In genomic region chr12:56020437-56021189, GRCh38 we compare ENCODE assay signal across 8 cellular contexts. TPM values are rescaled to one million over a fixed set of nuclear protein-coding genes. Genes with fewer than 3 reads are reported as not detected.
DNase-seq lines count a peak whose midpoint lies in the region; ATAC-seq and TF ChIP-seq lines count a peak whose summit lies in the region.

IKZF4 (plus strand) TSS chr12:56021043; CDS start chr12:56021494, 451 bp downstream.

- no peaks in the 10 kb centered on the region for H3K9me2 ChIP-seq in SK-N-SH

- peaks cover 18% of the 10 kb centered on the region for H3K4me1 ChIP-seq in CD8-positive, alpha-beta memory T cell (ENCODE audit: insufficient read depth, low read length)
- H3K4me1 ChIP-seq in SK-N-SH (ENCODE audit: control insufficient read depth in 1 of 2, insufficient read depth in 2 of 2, low read depth in 1 of 2, low read length in 1 of 2): peaks cover 0 to 24% of the 10 kb centered on the region in 2 experiments; a peak in 2 of 4 replicates
- peaks cover 29% of the 10 kb centered on the region for H3K4me1 ChIP-seq in ectodermal cell (ENCODE audit: control insufficient read depth, insufficient read depth, low read length)

- 33% methylated on average over 3 of the region's 10 CpGs for WGBS in SK-N-SH (ENCODE audit: low lambda C conversion rate)
- 6% methylated on average over 9 to 10 of the region's 10 CpGs for WGBS in ectodermal cell, 2 experiments

- H3K4me2 ChIP-seq in SK-N-SH: peak within 1 kb of the TSS; percentile 69

- H3K4me3 Mint-ChIP-seq in CD8-positive, alpha-beta memory T cell: peak within 1 kb of the TSS; percentile 44 to 89 (median 79)
- H3K4me3 Mint-ChIP-seq in memory B cell (peak within 1 kb of the TSS; percentile 66), type B pancreatic cell (peak within 1 kb of the TSS; percentile 95)

- no peak for TF ChIP-seq EP300 in SK-N-SH (IDR thresholded peaks at IDR 0.05; ENCODE audit: borderline replicate concordance in 1 of 2, low read depth in 1 of 2, low read length in 1 of 2)

- DNase-seq in CD8-positive, alpha-beta memory T cell: no peak
- DNase-seq in SK-N-SH: peak; percentile 68
- no peak for DNase-seq in memory B cell (ENCODE audit: low spot score in 2 of 2)
- peak; percentile 79 for DNase-seq in type B pancreatic cell (ENCODE audit: extremely low spot score, unreplicated experiment)
- no peak for DNase-seq in NCI-H1930 (lab: John Stamatoyannopoulos, UW)
- DNase-seq in AG20443 (ENCODE audit: low spot score): no peak

- H3K27me3 ChIP-seq in CD8-positive, alpha-beta memory T cell (ENCODE audit: insufficient read depth, low read length, poor library complexity, severe bottlenecking): no peaks in the 10 kb centered on the region
- H3K27me3 ChIP-seq in SK-N-SH (ENCODE audit: insufficient read depth) (no peaks in the 10 kb centered on the region), ectodermal cell (ENCODE audit: control insufficient read depth, insufficient read depth, low read length, poor library complexity, severe bottlenecking) (no peaks in the 10 kb centered on the region)

- H3K36me3 Mint-ChIP-seq in CD8-positive, alpha-beta memory T cell: peaks cover 0 to 8% (median 3%) of the 10 kb centered on the region in 3 donors
- peaks cover 7% of the 10 kb centered on the region for H3K36me3 Mint-ChIP-seq in memory B cell
- peaks cover 12% of the 10 kb centered on the region for H3K36me3 Mint-ChIP-seq in type B pancreatic cell

- POLR2A ChIA-PET in CD8-positive, alpha-beta memory T cell (lab: Charles Lee): no interaction called here
- POLR2A ChIA-PET in SK-N-SH (lab: Yijun Ruan, JAX): interaction anchor here (1.3 to 2.4 kb wide), 7 partner anchors 14 to 96 kb away, joined by 3 to 9 read pairs (median 6); partner anchors contain the start of genes PA2G4, RAB5B and SUOX

- no peaks in the 10 kb centered on the region for H4K20me1 ChIP-seq in SK-N-SH (ENCODE audit: insufficient read depth)

- H3K4me3 ChIP-seq in CD8-positive, alpha-beta memory T cell (ENCODE audit: low read length): peak within 1 kb of the TSS; percentile 62
- H3K4me3 ChIP-seq in SK-N-SH (ENCODE audit: low read depth in 2 of 2, low read length in 1 of 2) (peak within 1 kb of the TSS; percentile 36 to 54), ectodermal cell (ENCODE audit: insufficient read depth, low read depth, low read length) (peak within 1 kb of the TSS; percentile 32)

- peaks cover 11 to 23% (median 16%) of the 10 kb centered on the region in 3 donors for H3K4me1 Mint-ChIP-seq in CD8-positive, alpha-beta memory T cell
- H3K4me1 Mint-ChIP-seq in memory B cell (peaks cover 8% of the 10 kb centered on the region), type B pancreatic cell (ENCODE audit: unreplicated experiment) (peaks cover 54% of the 10 kb centered on the region)

- peak within 1 kb of the TSS; percentile 61 for H3K27ac ChIP-seq in CD8-positive, alpha-beta memory T cell (ENCODE audit: low read depth, low read length)
- H3K27ac ChIP-seq in SK-N-SH (ENCODE audit: low read depth in 2 of 2, low read length in 1 of 2) (peak within 1 kb of the TSS in 1 of 2 experiments; percentile 83; a peak in 3 of 4 replicates), ectodermal cell (ENCODE audit: insufficient read depth, low read depth, low read length, poor library complexity, severe bottlenecking) (peak within 1 kb of the TSS; percentile 75)

- H3K9ac ChIP-seq in SK-N-SH: peak within 1 kb of the TSS; percentile 44; the same call in 1 of the 2 replicates

- no peaks in the 10 kb centered on the region for H3F3A ChIP-seq in SK-N-SH (replicated peaks; ENCODE audit: insufficient read depth)

- no peaks in the 10 kb centered on the region for H3K27me3 Mint-ChIP-seq in CD8-positive, alpha-beta memory T cell
- H3K27me3 Mint-ChIP-seq in memory B cell (peaks cover 2% of the 10 kb centered on the region), type B pancreatic cell (peaks cover 3% of the 10 kb centered on the region)

- TF ChIP-seq RAD21 in SK-N-SH (IDR thresholded peaks at IDR 0.05; ENCODE audit: low read length): no peak

- ATAC-seq in memory B cell (ENCODE audit: low read depth) (peak; percentile 24), GM19452 (IDR thresholded peaks at IDR 0.05; ENCODE audit: unreplicated experiment) (no peak)

- H3K27ac Mint-ChIP-seq in CD8-positive, alpha-beta memory T cell: peak within 1 kb of the TSS in 7 of 8 donors; percentile 34 to 86 (median 52)
- H3K27ac Mint-ChIP-seq in memory B cell (no peak within 1 kb of the TSS), type B pancreatic cell (peak within 1 kb of the TSS; percentile 97)

- TF ChIP-seq CTCF in SK-N-SH (IDR thresholded peaks at IDR 0.05): no peak
- no peak for TF ChIP-seq CTCF in type B pancreatic cell (conservative IDR thresholded peaks at IDR 0.05)

- H3K79me2 ChIP-seq in SK-N-SH (ENCODE audit: insufficient read depth): no peaks in the 10 kb centered on the region

- H2AFZ ChIP-seq in SK-N-SH (ENCODE audit: low read depth): peak within 1 kb of the TSS; percentile 68; the same call in 1 of the 2 replicates

- H3K36me3 ChIP-seq in CD8-positive, alpha-beta memory T cell (ENCODE audit: insufficient read depth, low read length): no peaks in the 10 kb centered on the region
- H3K36me3 ChIP-seq in SK-N-SH (replicated peaks in 1 of 2; ENCODE audit: control insufficient read depth in 1 of 2, insufficient read depth in 2 of 2, low read length in 1 of 2) (peaks cover 0 to 1% of the 10 kb centered on the region in 2 experiments), ectodermal cell (ENCODE audit: control insufficient read depth, insufficient read depth, low read length) (peaks cover 11% of the 10 kb centered on the region)

- H3K9me3 ChIP-seq in CD8-positive, alpha-beta memory T cell (ENCODE audit: low read length): no peaks in the 10 kb centered on the region
- no peaks in the 10 kb centered on the region for H3K9me3 ChIP-seq in SK-N-SH
- no peaks in the 10 kb centered on the region for H3K9me3 ChIP-seq in ectodermal cell (ENCODE audit: control insufficient read depth, low read length)

- H3K9me3 Mint-ChIP-seq in CD8-positive, alpha-beta memory T cell: no peaks in the 10 kb centered on the region
- no peaks in the 10 kb centered on the region for H3K9me3 Mint-ChIP-seq in memory B cell
- no peaks in the 10 kb centered on the region for H3K9me3 Mint-ChIP-seq in type B pancreatic cell

- CTCF ChIA-PET in CD8-positive, alpha-beta memory T cell (lab: Charles Lee): no interaction called here
- CTCF ChIA-PET in SK-N-SH (lab: Yijun Ruan, JAX): interaction anchor here (1.2 to 11.8 kb wide), 5 partner anchors 9 to 282 kb away, joined by 3 to 183 read pairs (median 14); partner anchors contain the start of gene SUOX

TF ChIP-seq in SK-N-SH, 30 proteins besides CTCF, POLR2A, EP300 and RAD21:
- TF ChIP-seq TAF1 (IDR thresholded peaks at IDR 0.05; ENCODE audit: borderline replicate concordance, low read depth, low read length) (no peak), GATA2 (CRISPR knock-in tag; IDR thresholded peaks at IDR 0.05) (no peak), FOSL2 (IDR thresholded peaks at IDR 0.05; ENCODE audit: borderline replicate concordance, low read depth) (no peak), NFIC (IDR thresholded peaks at IDR 0.05; ENCODE audit: borderline replicate concordance) (no peak), JUND (IDR thresholded peaks at IDR 0.05) (no peak)

RNA-seq across cellular contexts. Expression of gene IKZF4, which starts in this region (rescaled TPM):
- 10 to 100 TPM; 11.0 to 11.6 TPM for total RNA-seq in CD8-positive, alpha-beta memory T cell
- 0.86 TPM for polyA plus RNA-seq in CD8-positive, alpha-beta memory T cell
- 2.0 and 3.9 TPM in 2 replicates for polyA plus RNA-seq in SK-N-SH (2012; rRNA removed)
- 2.7 and 3.5 TPM in 2 replicates for polyA plus RNA-seq in SK-N-SH (2012; cell fraction: cytosol; rRNA removed)
- 9.5 and 11.2 TPM in 2 replicates for polyA plus RNA-seq in SK-N-SH (2012; cell fraction: nucleus; rRNA removed)
- 14.7 TPM for polyA plus RNA-seq in ectodermal cell (2013, experiment 1 of 4)
- polyA plus RNA-seq in ectodermal cell (2013, experiment 2 of 4): 14.5 TPM
- polyA plus RNA-seq in ectodermal cell (2013, experiment 3 of 4): 12.4 TPM
- polyA plus RNA-seq in ectodermal cell (2013, experiment 4 of 4): 13.1 TPM
- total RNA-seq in type B pancreatic cell (ENCODE audit: low replicate concordance): 6.1 and 21.0 TPM in 2 replicates

Comparison
In these comparisons a context has a peak if more than half of its experiments do, and no peak if none do; other contexts are left out.
1. DNase-seq: peak in SK-N-SH (single experiment) and type B pancreatic cell (single experiment); none in CD8-positive, alpha-beta memory T cell (0 of 5), memory B cell (0 of 2), NCI-H1930 (0 of 2) and AG20443 (single experiment).
2. Peak in every context shown above with its lines, with median percentiles within 50 percentile points of each other: H3K4me3 ChIP-seq and H3K4me3 Mint-ChIP-seq.